ENCODE assay signal across 8 cellular contexts in genomic region chr17:67221062-67221998, GRCh38. TPM values are rescaled to one million over a fixed set of nuclear protein-coding genes. Genes with fewer than 3 reads are reported as not detected.
DNase-seq lines count a peak whose midpoint lies in the region; ATAC-seq, FAIRE-seq and TF ChIP-seq lines count a peak whose summit lies in the region.

No MANE protein-coding gene starts in this region.

- H3K79me2 ChIP-seq in HepG2 (ENCODE audit: insufficient read depth, low read length), result peaks cover 92% of the 10 kb centered on the region

- 95% methylated on average over 5 of the region's 5 CpGs for WGBS in HepG2 (ENCODE audit: low lambda C conversion rate)

- no peaks in the 10 kb centered on the region for H3K9me3 ChIP-seq in HepG2 (ENCODE audit: low read length)

- H3K4me3 ChIP-seq in HepG2 (replicated peaks in 1 of 3; ENCODE audit: insufficient read depth in 1 of 3, low read depth in 2 of 3, low read length in 3 of 3), result no peak overlapping the region

- intact Hi-C loops in MCF 10A (cut with micrococcal nuclease) (loop anchor here (1.0 kb wide), 1 partner anchor 72 kb away; no protein-coding TSS in a partner anchor), HepG2 (cut with micrococcal nuclease; ENCODE audit: unreplicated experiment) (loop anchor here (1.0 kb wide), 1 partner anchor 72 kb away; no protein-coding TSS in a partner anchor)

- ATAC-seq in stimulated activated naive CD8-positive, alpha-beta T cell treated with anti-CD3 and anti-CD28 coated beads, Interleukin-15, amount 100 ng/mL, for 72 hours, result peak; percentile 71
- ATAC-seq in stimulated activated naive CD8-positive, alpha-beta T cell treated with anti-CD3 and anti-CD28 coated beads, Interleukin-15, Interleukin-2, amounts not matched to agents 100 U/mL and 50 U/mL, for 24 hours, result no peak
- peak; percentile 57 for ATAC-seq in HepG2

- peaks cover 31 to 89% of the 10 kb centered on the region in 2 experiments for H3K36me3 ChIP-seq in HepG2 (replicated peaks in 1 of 2; ENCODE audit: control insufficient read depth in 1 of 2, insufficient read depth in 2 of 2, low read length in 2 of 2)

- no peak overlapping the region for H3K4me2 ChIP-seq in HepG2 (ENCODE audit: low read depth, low read length)

- CTCF ChIA-PET in MCF 10A (lab: Yijun Ruan, JAX), result interaction anchor here (0.6 to 8.3 kb wide), 36 partner anchors 9 to 514 kb away, joined by 3 to 95 read pairs (median 4); no protein-coding TSS in a partner anchor
- CTCF ChIA-PET in HepG2 (lab: Yijun Ruan, JAX; ENCODE audit: low intra/inter-chr PET ratio, low total read pairs), result interaction anchor here (1.3 to 1.5 kb wide), 2 partner anchors 51 to 72 kb away, joined by 4 to 8 read pairs; no protein-coding TSS in a partner anchor

- no peak for TF ChIP-seq EP300 in HepG2 (IDR thresholded peaks at IDR 0.05; ENCODE audit: low read depth in 2 of 2, low read length in 2 of 2)
- TF ChIP-seq EP300 in HepG2 (CRISPR knock-in tag; IDR thresholded peaks at IDR 0.05; ENCODE audit: borderline replicate concordance), result no peak

- no peak overlapping the region for H3K4me3 Mint-ChIP-seq in stimulated activated naive CD8-positive, alpha-beta T cell treated with anti-CD3 and anti-CD28 coated beads, Interleukin-15, amount 100 ng/mL, for 72 hours
- H3K4me3 Mint-ChIP-seq in MCF 10A (ENCODE audit: unreplicated experiment), result no peak overlapping the region

- no peaks in the 10 kb centered on the region for H3K27me3 Mint-ChIP-seq in stimulated activated naive CD8-positive, alpha-beta T cell treated with anti-CD3 and anti-CD28 coated beads, Interleukin-15, amount 100 ng/mL, for 72 hours
- H3K27me3 Mint-ChIP-seq in MCF 10A (ENCODE audit: insufficient read depth, unreplicated experiment), result no peaks in the 10 kb centered on the region

- TF ChIP-seq CTCF in MCF 10A (IDR thresholded peaks at IDR 0.05; ENCODE audit: unreplicated experiment), result peak; percentile 47
- peak; percentile 49 for TF ChIP-seq CTCF in HepG2 (CRISPR knock-in tag; IDR thresholded peaks at IDR 0.05)

- TF ChIP-seq RAD21 in HepG2 (CRISPR knock-in tag; IDR thresholded peaks at IDR 0.05), result no peak

- in situ Hi-C loops in HepG2 (cut with HindIII; ENCODE audit: extremely low pct_ligation_motif_present, low pct_unique_long_range_greater_than_20kb), result no loop called here

- peaks cover 32% of the 10 kb centered on the region for H3K4me1 ChIP-seq in HepG2 (ENCODE audit: insufficient read depth, low read length)

- peaks cover 52% of the 10 kb centered on the region for H3K36me3 Mint-ChIP-seq in MCF 10A (ENCODE audit: insufficient read depth, unreplicated experiment)

- peaks cover 33% of the 10 kb centered on the region for H3K4me1 Mint-ChIP-seq in stimulated activated naive CD8-positive, alpha-beta T cell treated with anti-CD3 and anti-CD28 coated beads, Interleukin-15, amount 100 ng/mL, for 72 hours
- peaks cover 33% of the 10 kb centered on the region for H3K4me1 Mint-ChIP-seq in MCF 10A (ENCODE audit: insufficient read depth, unreplicated experiment)

- peaks cover 96% of the 10 kb centered on the region for H4K20me1 ChIP-seq in HepG2 (ENCODE audit: insufficient read depth, low read length)

- no peak overlapping the region for H2AFZ ChIP-seq in HepG2 (ENCODE audit: low read length)

- DNase-seq in stimulated activated naive CD8-positive, alpha-beta T cell treated with anti-CD3 and anti-CD28 coated beads, Interleukin-15, amount 100 ng/mL, for 72 hours, result peak in 1 of 2 donors; percentile 23
- DNase-seq in stimulated activated naive CD8-positive, alpha-beta T cell treated with anti-CD3 and anti-CD28 coated beads, Interleukin-15, Interleukin-2, amounts not matched to agents 100 U/mL and 50 U/mL, for 24 hours, result no peak
- DNase-seq in NCI-H524 treated with DMSO at 0.1 percent for 48 hours (lab: John Stamatoyannopoulos, UW) (peak; percentile 68), MCF 10A (ENCODE audit: unreplicated experiment) (peak; percentile 65), HepG2 (ENCODE audit: low spot score) (peak; percentile 34), GM12892 (ENCODE audit: insufficient read length) (no peak), NCI-H748 (lab: John Stamatoyannopoulos, UW; ENCODE audit: unreplicated experiment) (no peak), amniotic stem cell (lab: John Stamatoyannopoulos, UW) (no peak)

- no peak for FAIRE-seq in HepG2 (lab: Jason Lieb, UNC)
- FAIRE-seq in GM12892 (lab: Jason Lieb, UNC), result no peak

- no peaks in the 10 kb centered on the region for H3K27me3 ChIP-seq in HepG2 (ENCODE audit: control insufficient read depth in 1 of 2, insufficient read depth in 2 of 2, low read length in 2 of 2)

- H3K27ac Mint-ChIP-seq in stimulated activated naive CD8-positive, alpha-beta T cell treated with anti-CD3 and anti-CD28 coated beads, Interleukin-15, amount 100 ng/mL, for 72 hours, result peak overlapping the region in 1 of 2 donors; percentile 9
- no peak overlapping the region for H3K27ac Mint-ChIP-seq in MCF 10A (ENCODE audit: low read depth, unreplicated experiment)

- H3K9ac ChIP-seq in HepG2 (ENCODE audit: insufficient read depth, low read depth, low read length), result no peak overlapping the region

- POLR2A ChIA-PET in MCF 10A (lab: Yijun Ruan, JAX) (interaction anchor here (0.5 to 2.7 kb wide), 16 partner anchors 8 to 1026 kb away, joined by 3 to 20 read pairs (median 5); partner anchors contain the start of genes AMZ2 and HELZ), HepG2 (lab: Yijun Ruan, JAX) (interaction anchor here (1.0 to 1.3 kb wide), 2 partner anchors 18 to 24 kb away, joined by 3 to 4 read pairs; partner anchors contain the start of gene HELZ)

- H3K27ac ChIP-seq in HepG2 (ENCODE audit: extremely low read length, insufficient read depth, low read length), result no peak overlapping the region

- BruUV-seq in MCF 10A (replicated peaks; lab: Mats Ljungman, UMichigan) (no TSS peak), HepG2 (replicated peaks; lab: Mats Ljungman, UMichigan) (no TSS peak)

- TF ChIP-seq POLR2A in HepG2 (IDR thresholded peaks at IDR 0.05; ENCODE audit: insufficient read depth in 1 of 2, low read depth in 2 of 2, low read length in 2 of 2) (no peak), GM12892 (IDR thresholded peaks at IDR 0.05; ENCODE audit: low read depth, low read length) (no peak)

- peaks cover 0 to 6% of the 10 kb centered on the region in 2 donors for H3K9me3 Mint-ChIP-seq in stimulated activated naive CD8-positive, alpha-beta T cell treated with anti-CD3 and anti-CD28 coated beads, Interleukin-15, amount 100 ng/mL, for 72 hours
- no peaks in the 10 kb centered on the region for H3K9me3 Mint-ChIP-seq in MCF 10A (ENCODE audit: unreplicated experiment)

TF ChIP-seq in HepG2, 621 proteins besides CTCF, POLR2A, EP300 and RAD21 (continues in another document):
- TF ChIP-seq, protein P1, sequence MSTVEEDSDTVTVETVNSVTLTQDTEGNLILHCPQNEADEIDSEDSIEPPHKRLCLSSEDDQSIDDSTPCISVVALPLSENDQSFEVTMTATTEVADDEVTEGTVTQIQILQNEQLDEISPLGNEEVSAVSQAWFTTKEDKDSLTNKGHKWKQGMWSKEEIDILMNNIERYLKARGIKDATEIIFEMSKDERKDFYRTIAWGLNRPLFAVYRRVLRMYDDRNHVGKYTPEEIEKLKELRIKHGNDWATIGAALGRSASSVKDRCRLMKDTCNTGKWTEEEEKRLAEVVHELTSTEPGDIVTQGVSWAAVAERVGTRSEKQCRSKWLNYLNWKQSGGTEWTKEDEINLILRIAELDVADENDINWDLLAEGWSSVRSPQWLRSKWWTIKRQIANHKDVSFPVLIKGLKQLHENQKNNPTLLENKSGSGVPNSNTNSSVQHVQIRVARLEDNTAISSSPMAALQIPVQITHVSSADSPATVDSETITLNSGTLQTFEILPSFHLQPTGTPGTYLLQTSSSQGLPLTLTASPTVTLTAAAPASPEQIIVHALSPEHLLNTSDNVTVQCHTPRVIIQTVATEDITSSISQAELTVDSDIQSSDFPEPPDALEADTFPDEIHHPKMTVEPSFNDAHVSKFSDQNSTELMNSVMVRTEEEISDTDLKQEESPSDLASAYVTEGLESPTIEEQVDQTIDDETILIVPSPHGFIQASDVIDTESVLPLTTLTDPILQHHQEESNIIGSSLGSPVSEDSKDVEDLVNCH (CRISPR knock-in tag; IDR thresholded peaks at IDR 0.05), result no peak
- no peak for TF ChIP-seq SNRNP70 (IDR thresholded peaks at IDR 0.05; ENCODE audit: low read depth, low read length)

RNA-seq across cellular contexts. Expression of gene HELZ, which starts 23.7 kb away (rescaled TPM):
- total RNA-seq in MCF 10A (2022) (56.7 and 71.7 TPM in 2 replicates), HepG2 (2016; rRNA removed; fragmentation: Illumina TruSeq; extraction: Trizol) (52.4 and 93.1 TPM in 2 replicates)
- 12.4 and 14.0 TPM in 2 replicates for total RNA-seq in HepG2 (2016; cell fraction: cytosol; rRNA removed; fragmentation: Illumina TruSeq; extraction: Trizol; ENCODE audit: low read depth)
- total RNA-seq in HepG2 (2016; cell fraction: insoluble cytoplasmic fraction; rRNA removed; fragmentation: Illumina TruSeq; extraction: Trizol), result 47.7 and 84.1 TPM in 2 replicates
- 34.8 and 42.7 TPM in 2 replicates for total RNA-seq in HepG2 (2016; cell fraction: membrane; rRNA removed; fragmentation: Illumina TruSeq; extraction: Trizol)
- 127 and 142 TPM in 2 replicates for total RNA-seq in HepG2 (2016; cell fraction: nucleus; rRNA removed; fragmentation: Illumina TruSeq; extraction: Trizol)
- polyA plus RNA-seq in HepG2 (2011; rRNA removed), result 27.8 and 35.3 TPM in 2 replicates
- 13.6 and 17.7 TPM in 2 replicates for polyA plus RNA-seq in HepG2 (2011; cell fraction: cytosol; rRNA removed)
- polyA plus RNA-seq in HepG2 (2011; cell fraction: nucleus; rRNA removed), result 58.4 and 59.3 TPM in 2 replicates
- polyA plus RNA-seq in HepG2 (2012), result 20.6 and 33.4 TPM in 2 replicates
- 2.6 and 3.3 TPM in 2 replicates for polyA plus RNA-seq in HepG2 (2016; cell fraction: cytosol; fragmentation: Illumina TruSeq; extraction: Trizol; ENCODE audit: low read depth)
- 17.4 and 19.8 TPM in 2 replicates for polyA plus RNA-seq in HepG2 (2016; cell fraction: insoluble cytoplasmic fraction; fragmentation: Illumina TruSeq; extraction: Trizol; ENCODE audit: low read depth)
- 3.9 and 4.9 TPM in 2 replicates for polyA plus RNA-seq in HepG2 (2016; cell fraction: membrane; fragmentation: Illumina TruSeq; extraction: Trizol; ENCODE audit: low read depth)
- 40.2 and 45.2 TPM in 2 replicates for polyA plus RNA-seq in HepG2 (2016; cell fraction: nucleus; fragmentation: Illumina TruSeq; extraction: Trizol; ENCODE audit: insufficient read depth, low read depth)
- polyA minus RNA-seq in HepG2 (2011; rRNA and poly(A)+ RNA removed; ENCODE audit: low replicate concordance), result 32.9 and 69.3 TPM in 2 replicates
- 55.2 and 63.0 TPM in 2 replicates for polyA minus RNA-seq in HepG2 (2011; cell fraction: cytosol; rRNA and poly(A)+ RNA removed)
- polyA minus RNA-seq in HepG2 (2011; cell fraction: nucleus; rRNA and poly(A)+ RNA removed), result 495 and 542 TPM in 2 replicates
- polyA plus RNA-seq in GM12892 (2012; ENCODE audit: missing spikeins), result 19.8 TPM

Comparison
In these comparisons a context has a peak if more than half of its experiments do, and no peak if none do; other contexts are left out.
1. DNase-seq: peak in NCI-H524 treated with DMSO at 0.1 percent for 48 hours (single experiment), MCF 10A (single experiment) and HepG2 (single experiment); none in stimulated activated naive CD8-positive, alpha-beta T cell treated with anti-CD3 and anti-CD28 coated beads, Interleukin-15, Interleukin-2, amounts not matched to agents 100 U/mL and 50 U/mL, for 24 hours (single experiment), GM12892 (single experiment), NCI-H748 (single experiment) and amniotic stem cell (single experiment).